Comparison of ENCODE assay signal across 13 cellular contexts in genomic region chr1:227785812-227786608, GRCh38. TPM values are rescaled to one million over a fixed set of nuclear protein-coding genes. Genes with fewer than 3 reads are reported as not detected.
A peak's percentile ranks its signal among the peaks of the same experiment; 100 is the strongest.
DNase-seq lines count a peak whose midpoint lies in the region; ATAC-seq, FAIRE-seq and TF ChIP-seq lines count a peak whose summit lies in the region.
"Had no signal": no experiment of that assay in that cellular context is flagged by ENCODE, and none has a peak within 500 bp of the region (broad histone marks: within the 10 kb centered on the region; RNA-seq: fewer than 3 reads in every experiment).

No MANE protein-coding gene starts in this region.

- TF ChIP-seq CTCF in body of pancreas (IDR thresholded peaks at IDR 0.05), result no peak

- 51 to 53% methylated on average over 16 to 18 of the region's 18 CpGs for WGBS in body of pancreas, 2 donors

- CTCF ChIA-PET in CD8-positive, alpha-beta memory T cell (lab: Charles Lee), result interaction anchor here (4.7 kb wide), 1 partner anchor 22 kb away, joined by 47 read pairs; no protein-coding TSS in a partner anchor
- CTCF ChIA-PET in naive thymus-derived CD4-positive, alpha-beta T cell (lab: Charles Lee), result no interaction called here

- no peak for ATAC-seq in body of pancreas
- no peak for ATAC-seq in naive thymus-derived CD4-positive, alpha-beta T cell
- no peak for ATAC-seq in HG02852 (IDR thresholded peaks at IDR 0.05; ENCODE audit: unreplicated experiment)
- ATAC-seq: GM12878, mucosa of descending colon had no signal

- no peaks in the 10 kb centered on the region for H3K27me3 ChIP-seq in CD8-positive, alpha-beta memory T cell (ENCODE audit: insufficient read depth, low read length, poor library complexity, severe bottlenecking)
- no peaks in the 10 kb centered on the region for H3K27me3 ChIP-seq in body of pancreas
- no peaks in the 10 kb centered on the region for H3K27me3 ChIP-seq in naive thymus-derived CD4-positive, alpha-beta T cell (ENCODE audit: control insufficient read depth in 2 of 2, insufficient read depth in 2 of 2, low read length in 2 of 2)

- H3K27ac ChIP-seq in CD8-positive, alpha-beta memory T cell (ENCODE audit: low read depth, low read length), result no peak overlapping the region
- no peak overlapping the region for H3K27ac ChIP-seq in body of pancreas
- H3K27ac ChIP-seq in naive thymus-derived CD4-positive, alpha-beta T cell (ENCODE audit: low read depth, low read length), result no peak overlapping the region

- no peaks in the 10 kb centered on the region for H3K36me3 ChIP-seq in CD8-positive, alpha-beta memory T cell (ENCODE audit: insufficient read depth, low read length)
- no peaks in the 10 kb centered on the region for H3K36me3 ChIP-seq in body of pancreas (replicated peaks in 1 of 2; ENCODE audit: insufficient read depth in 1 of 2, low read depth in 2 of 2)
- peaks cover 0 to 15% (median 2%) of the 10 kb centered on the region in 3 experiments for H3K36me3 ChIP-seq in naive thymus-derived CD4-positive, alpha-beta T cell (ENCODE audit: control insufficient read depth in 2 of 3, insufficient read depth in 3 of 3, low read length in 3 of 3)

- peaks cover 0 to 10% (median 4%) of the 10 kb centered on the region in 3 donors for H3K36me3 Mint-ChIP-seq in CD8-positive, alpha-beta memory T cell
- peaks cover 0 to 10% (median 4%) of the 10 kb centered on the region in 5 donors for H3K36me3 Mint-ChIP-seq in naive thymus-derived CD4-positive, alpha-beta T cell

- DNase-seq in AG20443 (ENCODE audit: low spot score), result peak; percentile 10
- no peak for DNase-seq in CD8-positive, alpha-beta memory T cell
- peak in 3 of 4 donors; percentile 15 to 45 (median 36) for DNase-seq in body of pancreas
- DNase-seq in naive thymus-derived CD4-positive, alpha-beta T cell, result peak in 1 of 9 donors; percentile 12
- no peak for DNase-seq in GM12892 (ENCODE audit: insufficient read length)
- no peak for DNase-seq in AML-193 (lab: John Stamatoyannopoulos, UW)
- DNase-seq: erythroblast, hypothalamus, NCI-H2029 treated with DMSO at 0.1 percent for 48 hours had no signal

- FAIRE-seq in GM12892 (lab: Jason Lieb, UNC), result no peak
- FAIRE-seq: GM12878 had no signal

- intact Hi-C loops in body of pancreas (cut with DNase I), result no loop called here
- intact Hi-C loops in naive thymus-derived CD4-positive, alpha-beta T cell (cut with micrococcal nuclease), result loop anchor here (5.0 to 10.0 kb wide), 7 partner anchors 101 to 1789 kb away; partner anchors contain the start of genes CCSAP (in 1 of the 2), ITPKB (in 1 of the 2), SDE2 (in 1 of the 2) and TRIM11 (in 1 of the 2)

- POLR2A ChIA-PET in CD8-positive, alpha-beta memory T cell (lab: Charles Lee), result no interaction called here
- POLR2A ChIA-PET in naive thymus-derived CD4-positive, alpha-beta T cell (lab: Charles Lee), result no interaction called here

- no peak overlapping the region for H3K4me3 ChIP-seq in CD8-positive, alpha-beta memory T cell (ENCODE audit: low read length)
- no peak overlapping the region for H3K4me3 ChIP-seq in body of pancreas
- no peak overlapping the region for H3K4me3 ChIP-seq in naive thymus-derived CD4-positive, alpha-beta T cell (ENCODE audit: low read length)
- H3K4me3 ChIP-seq: mucosa of descending colon had no signal

- TF ChIP-seq POLR2A in body of pancreas (IDR thresholded peaks at IDR 0.05), result no peak
- TF ChIP-seq POLR2A in GM12892 (IDR thresholded peaks at IDR 0.05; ENCODE audit: low read depth, low read length), result no peak

- peaks cover 16% of the 10 kb centered on the region for H3K4me1 ChIP-seq in CD8-positive, alpha-beta memory T cell (ENCODE audit: insufficient read depth, low read length)
- H3K4me1 ChIP-seq in body of pancreas, result peaks cover 18% of the 10 kb centered on the region
- H3K4me1 ChIP-seq in naive thymus-derived CD4-positive, alpha-beta T cell (ENCODE audit: control insufficient read depth in 2 of 2, insufficient read depth in 2 of 2, low read length in 2 of 2), result peaks cover 5 to 6% of the 10 kb centered on the region in 2 donors

- no peaks in the 10 kb centered on the region for H3K9me3 Mint-ChIP-seq in CD8-positive, alpha-beta memory T cell
- H3K9me3 Mint-ChIP-seq in naive thymus-derived CD4-positive, alpha-beta T cell, result peaks cover 0 to 1% (median 0%) of the 10 kb centered on the region in 11 donors

- H3K27me3 Mint-ChIP-seq in CD8-positive, alpha-beta memory T cell, result no peaks in the 10 kb centered on the region
- H3K27me3 Mint-ChIP-seq in naive thymus-derived CD4-positive, alpha-beta T cell, result peaks cover 0 to 4% (median 0%) of the 10 kb centered on the region in 5 donors

- peaks cover 5 to 29% (median 12%) of the 10 kb centered on the region in 3 donors for H3K4me1 Mint-ChIP-seq in CD8-positive, alpha-beta memory T cell
- H3K4me1 Mint-ChIP-seq in naive thymus-derived CD4-positive, alpha-beta T cell, result peaks cover 0 to 18% (median 11%) of the 10 kb centered on the region in 7 donors

- peak overlapping the region in 1 of 8 donors; percentile 55 for H3K27ac Mint-ChIP-seq in CD8-positive, alpha-beta memory T cell
- peak overlapping the region in 2 of 9 donors; percentile 43 to 51 for H3K27ac Mint-ChIP-seq in naive thymus-derived CD4-positive, alpha-beta T cell

- no peaks in the 10 kb centered on the region for H3K9me3 ChIP-seq in CD8-positive, alpha-beta memory T cell (ENCODE audit: low read length)
- H3K9me3 ChIP-seq in body of pancreas, result no peaks in the 10 kb centered on the region
- H3K9me3 ChIP-seq in naive thymus-derived CD4-positive, alpha-beta T cell (ENCODE audit: control insufficient read depth in 2 of 3, low read length in 3 of 3), result no peaks in the 10 kb centered on the region
- H3K9me3 ChIP-seq: mucosa of descending colon had no signal

- peak overlapping the region in 6 of 7 donors; percentile 13 to 55 (median 40) for H3K4me3 Mint-ChIP-seq in CD8-positive, alpha-beta memory T cell
- H3K4me3 Mint-ChIP-seq in naive thymus-derived CD4-positive, alpha-beta T cell, result peak overlapping the region in 7 of 10 donors; percentile 8 to 87 (median 45)

RNA-seq across cellular contexts. Expression of gene PRSS38, which starts 29.5 kb away (rescaled TPM):
- total RNA-seq in CD8-positive, alpha-beta memory T cell, result not detected
- polyA plus RNA-seq in CD8-positive, alpha-beta memory T cell, result not detected
- not detected for total RNA-seq in body of pancreas
- total RNA-seq in naive thymus-derived CD4-positive, alpha-beta T cell, result not detected
- not detected for polyA plus RNA-seq in naive thymus-derived CD4-positive, alpha-beta T cell
- not detected for polyA plus RNA-seq in GM12892 (2012; ENCODE audit: missing spikeins)
- total RNA-seq: GM12878; mucosa of descending colon; T-helper 1 cell treated with Interleukin-12 subunit alpha and Interleukin-12 subunit beta and Interleukin-4 antibody, amounts not matched to agents 30 ng/mL and 1 ng/mL, for 36 hours had no signal
- polyA plus RNA-seq: GM12878 had no signal

RNA-seq across cellular contexts. Expression of gene SNAP47, which starts 50.8 kb away (rescaled TPM):
- total RNA-seq in CD8-positive, alpha-beta memory T cell, result 10 to 100 TPM; 27.0 to 28.4 TPM
- 47.4 TPM for polyA plus RNA-seq in CD8-positive, alpha-beta memory T cell
- 10 to 100 TPM; 35.5 to 49.4 TPM for total RNA-seq in body of pancreas
- 10 to 100 TPM; 18.5 to 31.8 (median 27.8) TPM for total RNA-seq in naive thymus-derived CD4-positive, alpha-beta T cell
- polyA plus RNA-seq in naive thymus-derived CD4-positive, alpha-beta T cell, result 10 to 100 TPM; 46.9 to 69.5 TPM
- polyA plus RNA-seq in GM12892 (2012; ENCODE audit: missing spikeins), result 22.3 TPM

RNA-seq across cellular contexts. Expression of gene JMJD4, which starts 50.9 kb away (rescaled TPM):
- 10 to 100 TPM; 23.1 to 25.8 TPM for total RNA-seq in CD8-positive, alpha-beta memory T cell
- 28.0 TPM for polyA plus RNA-seq in CD8-positive, alpha-beta memory T cell
- 10 to 100 TPM; 13.2 to 15.3 TPM for total RNA-seq in body of pancreas
- total RNA-seq in naive thymus-derived CD4-positive, alpha-beta T cell, result 10 to 100 TPM; 12.1 to 36.8 (median 26.3) TPM
- 10 to 100 TPM; 32.3 to 35.1 TPM for polyA plus RNA-seq in naive thymus-derived CD4-positive, alpha-beta T cell
- polyA plus RNA-seq in GM12892 (2012; ENCODE audit: missing spikeins), result 8.5 TPM

Comparison
In these comparisons a context has a peak if more than half of its experiments do, and no peak if none do; other contexts are left out.
1. DNase-seq: peak in AG20443 (single experiment) and body of pancreas (3 of 4); none in CD8-positive, alpha-beta memory T cell (0 of 5), GM12892 (single experiment) and AML-193 (0 of 2).